Comparison of ENCODE assay signal across 8 cellular contexts in the genomic region with DNA sequence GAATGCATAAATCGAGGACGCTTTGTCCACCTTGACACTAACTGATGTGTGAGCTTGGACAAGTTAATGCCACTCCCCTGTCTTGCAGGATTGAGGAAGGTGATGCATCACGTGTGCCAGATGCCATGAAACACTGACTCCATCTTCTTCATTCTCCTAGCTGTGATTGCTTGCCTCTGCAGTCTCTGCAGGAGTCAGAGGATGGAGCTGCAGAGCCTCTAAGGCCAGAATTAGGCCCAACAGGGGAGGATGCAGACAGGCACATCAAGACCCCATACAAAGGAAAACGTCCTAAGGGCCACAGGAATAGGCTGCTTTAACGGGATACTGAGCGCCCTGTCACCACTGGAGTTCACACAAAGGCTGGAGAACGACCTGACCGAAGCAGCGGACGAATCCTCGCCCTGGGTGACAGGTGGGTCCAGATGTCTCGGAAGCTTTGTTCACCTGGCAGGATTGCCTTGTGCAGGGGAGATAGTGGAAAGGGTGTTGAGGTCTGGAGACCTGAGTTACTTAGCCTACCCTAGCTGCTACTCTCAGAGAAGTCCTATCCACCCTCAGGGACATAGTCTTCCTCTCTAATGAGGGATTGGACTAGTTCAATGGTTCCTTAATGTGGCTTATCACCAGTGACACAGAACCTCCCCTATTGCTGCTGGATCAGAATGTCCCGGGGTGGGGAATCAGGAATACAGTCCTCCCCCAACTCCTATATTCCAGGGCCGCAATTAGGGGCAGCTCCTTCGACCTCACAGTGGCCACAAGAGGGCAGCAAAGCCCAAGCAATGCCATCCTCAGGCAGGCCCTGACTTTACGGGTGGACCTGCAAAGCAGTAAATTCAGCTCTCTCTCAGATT. TPM values are rescaled to one million over a fixed set of nuclear protein-coding genes. Genes with fewer than 3 reads are reported as not detected.
DNase-seq lines count a peak whose midpoint lies in the region; ATAC-seq, FAIRE-seq and TF ChIP-seq lines count a peak whose summit lies in the region.

No MANE protein-coding gene starts in this region.

- TF ChIP-seq POLR2A in esophagus squamous epithelium (IDR thresholded peaks at IDR 0.05): no peak

- no peak overlapping the region for H2AFZ ChIP-seq in neural cell (ENCODE audit: low read depth, low read length)

- H3K4me3 ChIP-seq in esophagus squamous epithelium: no peak overlapping the region
- no peak overlapping the region for H3K4me3 ChIP-seq in neural cell (ENCODE audit: low read length)

- H3K27ac ChIP-seq in esophagus squamous epithelium: no peak overlapping the region
- H3K27ac ChIP-seq in neural cell (ENCODE audit: low read length): no peak overlapping the region

- H3K9ac ChIP-seq in neural cell (ENCODE audit: low read length): no peak overlapping the region

- peaks cover 0 to 12% (median 5%) of the 10 kb centered on the region in 3 donors for H3K4me1 ChIP-seq in esophagus squamous epithelium

- H3F3A ChIP-seq in neural cell (ENCODE audit: insufficient read depth, low read length, poor library complexity, severe bottlenecking): no peaks in the 10 kb centered on the region

- no peaks in the 10 kb centered on the region for H3K9me2 ChIP-seq in neural cell (ENCODE audit: insufficient read depth, low read length)

- H3K9me3 ChIP-seq in esophagus squamous epithelium (no peaks in the 10 kb centered on the region), neural cell (ENCODE audit: low read length) (no peaks in the 10 kb centered on the region)

- peak; percentile 89 for TF ChIP-seq RAD21 in neural cell (conservative IDR thresholded peaks at IDR 0.05)

- no peak for TF ChIP-seq EP300 in neural cell (conservative IDR thresholded peaks at IDR 0.05; ENCODE audit: poor library complexity, severe bottlenecking)

- H3K4me1 Mint-ChIP-seq in stimulated activated naive CD8-positive, alpha-beta T cell treated with anti-CD3 and anti-CD28 coated beads, Interleukin-15, amount 100 ng/mL, for 72 hours: peaks cover 12% of the 10 kb centered on the region

- H3K27me3 Mint-ChIP-seq in stimulated activated naive CD8-positive, alpha-beta T cell treated with anti-CD3 and anti-CD28 coated beads, Interleukin-15, amount 100 ng/mL, for 72 hours: peaks cover 36% of the 10 kb centered on the region

- FAIRE-seq in GM19239 (lab: Jason Lieb, UNC) (peak; percentile 51), HTR-8/SVneo (lab: Jason Lieb, UNC) (no peak)

- no peaks in the 10 kb centered on the region for H4K20me1 ChIP-seq in neural cell (ENCODE audit: insufficient read depth)

- H3K27ac Mint-ChIP-seq in stimulated activated naive CD8-positive, alpha-beta T cell treated with anti-CD3 and anti-CD28 coated beads, Interleukin-15, amount 100 ng/mL, for 72 hours: peak overlapping the region in 1 of 2 donors; percentile 27

- H3K9me3 Mint-ChIP-seq in stimulated activated naive CD8-positive, alpha-beta T cell treated with anti-CD3 and anti-CD28 coated beads, Interleukin-15, amount 100 ng/mL, for 72 hours: no peaks in the 10 kb centered on the region

- ATAC-seq in stimulated activated naive CD8-positive, alpha-beta T cell treated with anti-CD3 and anti-CD28 coated beads, Interleukin-15, amount 100 ng/mL, for 72 hours: peak; percentile 80

- no peak overlapping the region for H3K4me2 ChIP-seq in neural cell (ENCODE audit: low read length)

- H3K36me3 ChIP-seq in esophagus squamous epithelium: no peaks in the 10 kb centered on the region
- no peaks in the 10 kb centered on the region for H3K36me3 ChIP-seq in neural cell (ENCODE audit: insufficient read depth, low read length)

- DNase-seq in Ammon's horn (ENCODE audit: low spot score) (peak; percentile 89), GM19239 (ENCODE audit: insufficient read length, low spot score) (peak; percentile 41), HTR-8/SVneo (ENCODE audit: insufficient read length, low spot score) (peak; percentile 72), OCI-M1 (lab: John Stamatoyannopoulos, UW) (peak; percentile 85), activated T-cell treated with anti-CD3 and anti-CD28 coated beads for 4 hours (peak; percentile 71), esophagus squamous epithelium (lab: John Stamatoyannopoulos, UW) (no peak)
- DNase-seq in stimulated activated naive CD8-positive, alpha-beta T cell treated with anti-CD3 and anti-CD28 coated beads, Interleukin-15, amount 100 ng/mL, for 72 hours: peak; percentile 69 to 73

- intact Hi-C loops in esophagus squamous epithelium (cut with DNase I): loop anchor here (10.0 kb wide), 1 partner anchor 227 kb away; no protein-coding TSS in a partner anchor

- H3K79me2 ChIP-seq in neural cell (replicated peaks; ENCODE audit: insufficient read depth, low read length): no peaks in the 10 kb centered on the region

- H3K4me3 Mint-ChIP-seq in stimulated activated naive CD8-positive, alpha-beta T cell treated with anti-CD3 and anti-CD28 coated beads, Interleukin-15, amount 100 ng/mL, for 72 hours: no peak overlapping the region

- WGBS in esophagus squamous epithelium, 2 donors: 63 to 76% methylated on average over 4 to 15 of the region's 16 CpGs

- TF ChIP-seq CTCF in esophagus squamous epithelium (IDR thresholded peaks at IDR 0.05): peak; percentile 56 to 89 (median 82)
- peak; percentile 85 for TF ChIP-seq CTCF in neural cell (IDR thresholded peaks at IDR 0.05; ENCODE audit: poor library complexity, severe bottlenecking)

- H3K27me3 ChIP-seq in esophagus squamous epithelium (peaks cover 0 to 14% (median 0%) of the 10 kb centered on the region in 4 donors), neural cell (ENCODE audit: insufficient read depth, low read depth, low read length) (peaks cover 13% of the 10 kb centered on the region)

TF ChIP-seq in neural cell, 6 proteins besides CTCF, POLR2A, EP300 and RAD21:
- TF ChIP-seq, protein P1, sequence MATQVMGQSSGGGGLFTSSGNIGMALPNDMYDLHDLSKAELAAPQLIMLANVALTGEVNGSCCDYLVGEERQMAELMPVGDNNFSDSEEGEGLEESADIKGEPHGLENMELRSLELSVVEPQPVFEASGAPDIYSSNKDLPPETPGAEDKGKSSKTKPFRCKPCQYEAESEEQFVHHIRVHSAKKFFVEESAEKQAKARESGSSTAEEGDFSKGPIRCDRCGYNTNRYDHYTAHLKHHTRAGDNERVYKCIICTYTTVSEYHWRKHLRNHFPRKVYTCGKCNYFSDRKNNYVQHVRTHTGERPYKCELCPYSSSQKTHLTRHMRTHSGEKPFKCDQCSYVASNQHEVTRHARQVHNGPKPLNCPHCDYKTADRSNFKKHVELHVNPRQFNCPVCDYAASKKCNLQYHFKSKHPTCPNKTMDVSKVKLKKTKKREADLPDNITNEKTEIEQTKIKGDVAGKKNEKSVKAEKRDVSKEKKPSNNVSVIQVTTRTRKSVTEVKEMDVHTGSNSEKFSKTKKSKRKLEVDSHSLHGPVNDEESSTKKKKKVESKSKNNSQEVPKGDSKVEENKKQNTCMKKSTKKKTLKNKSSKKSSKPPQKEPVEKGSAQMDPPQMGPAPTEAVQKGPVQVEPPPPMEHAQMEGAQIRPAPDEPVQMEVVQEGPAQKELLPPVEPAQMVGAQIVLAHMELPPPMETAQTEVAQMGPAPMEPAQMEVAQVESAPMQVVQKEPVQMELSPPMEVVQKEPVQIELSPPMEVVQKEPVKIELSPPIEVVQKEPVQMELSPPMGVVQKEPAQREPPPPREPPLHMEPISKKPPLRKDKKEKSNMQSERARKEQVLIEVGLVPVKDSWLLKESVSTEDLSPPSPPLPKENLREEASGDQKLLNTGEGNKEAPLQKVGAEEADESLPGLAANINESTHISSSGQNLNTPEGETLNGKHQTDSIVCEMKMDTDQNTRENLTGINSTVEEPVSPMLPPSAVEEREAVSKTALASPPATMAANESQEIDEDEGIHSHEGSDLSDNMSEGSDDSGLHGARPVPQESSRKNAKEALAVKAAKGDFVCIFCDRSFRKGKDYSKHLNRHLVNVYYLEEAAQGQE (IDR thresholded peaks at IDR 0.05; ENCODE audit: borderline replicate concordance): no peak
- TF ChIP-seq SMC3 (conservative IDR thresholded peaks at IDR 0.05; ENCODE audit: poor library complexity): peak; percentile 89
- no peak for TF ChIP-seq POLR2AphosphoS5 (IDR thresholded peaks at IDR 0.05)
- no peak for TF ChIP-seq MXI1 (conservative IDR thresholded peaks at IDR 0.05; ENCODE audit: poor library complexity, severe bottlenecking)

RNA-seq across cellular contexts. Expression of a gene that starts 32.4 kb away (rescaled TPM):
- not detected for total RNA-seq in esophagus squamous epithelium
- polyA plus RNA-seq in neural cell: not detected in 2 replicates
- not detected in 2 replicates for polyA minus RNA-seq in neural cell
